18 cellular contexts compared by ENCODE assay signal in genomic region chr17:80269405-80269807, GRCh38. TPM values are rescaled to one million over a fixed set of nuclear protein-coding genes. Genes with fewer than 3 reads are reported as not detected.
DNase-seq lines count a peak whose midpoint lies in the region; ATAC-seq, FAIRE-seq and TF ChIP-seq lines count a peak whose summit lies in the region.
"Had no signal": no experiment of that assay in that cellular context is flagged by ENCODE, and none has a peak within 500 bp of the region (broad histone marks: within the 10 kb centered on the region; RNA-seq: fewer than 3 reads in every experiment).

No MANE protein-coding gene starts in this region.

- no peak overlapping the region for H3K9ac ChIP-seq in endodermal cell (ENCODE audit: extremely low read depth, low read length, poor library complexity, severe bottlenecking)
- no peak overlapping the region for H3K9ac ChIP-seq in smooth muscle cell (ENCODE audit: low read depth)
- H3K9ac ChIP-seq: KMS-11 had no signal

- H3K4me2 ChIP-seq in smooth muscle cell = no peak overlapping the region
- H3K4me2 ChIP-seq: KMS-11 had no signal

- intact Hi-C loops in CD4-positive, alpha-beta memory T cell (cut with micrococcal nuclease) = no loop called here

- no peaks in the 10 kb centered on the region for H3K9me3 Mint-ChIP-seq in CD4-positive, alpha-beta memory T cell
- H3K9me3 Mint-ChIP-seq in endodermal cell = peaks cover 4% of the 10 kb centered on the region
- H3K9me3 Mint-ChIP-seq: CD8-positive, alpha-beta T cell had no signal

- 86 to 100% methylated on average over 1 to 2 of the region's 2 CpGs for WGBS in endodermal cell (ENCODE audit: insufficient coverage in 1 of 2, insufficient read length in 1 of 2), 2 experiments
- WGBS in smooth muscle cell (ENCODE audit: low lambda C conversion rate) = 93% methylated on average over 2 of the region's 2 CpGs

- TF ChIP-seq CTCF in WERI-Rb-1 (IDR thresholded peaks at IDR 0.05; ENCODE audit: low read depth, low read length) (no peak), endodermal cell (conservative IDR thresholded peaks at IDR 0.05) (no peak), smooth muscle cell (IDR thresholded peaks at IDR 0.05; ENCODE audit: borderline replicate concordance, insufficient read depth, poor library complexity, severe bottlenecking) (no peak)

- H3F3A ChIP-seq in smooth muscle cell (ENCODE audit: low read depth) = no peaks in the 10 kb centered on the region

- H3K36me3 ChIP-seq in CD4-positive, alpha-beta memory T cell (ENCODE audit: insufficient read depth, low read length) = peaks cover 58% of the 10 kb centered on the region
- H3K36me3 ChIP-seq in WERI-Rb-1 (peaks cover 35% of the 10 kb centered on the region), endodermal cell (ENCODE audit: control insufficient read depth, insufficient read depth, low read length) (peaks cover 41% of the 10 kb centered on the region), smooth muscle cell (ENCODE audit: low read depth) (no peaks in the 10 kb centered on the region)

- H3K4me1 Mint-ChIP-seq in CD4-positive, alpha-beta memory T cell = peaks cover 22 to 46% (median 41%) of the 10 kb centered on the region in 4 donors
- H3K4me1 Mint-ChIP-seq in endodermal cell = peaks cover 7% of the 10 kb centered on the region

- CTCF ChIA-PET in CD4-positive, alpha-beta memory T cell (lab: Charles Lee; ENCODE audit: partially characterized antibody) = interaction anchor here (1.7 kb wide), 1 partner anchor 15 kb away, joined by 5 read pairs; no protein-coding TSS in a partner anchor

- no peak overlapping the region for H3K27ac Mint-ChIP-seq in CD4-positive, alpha-beta memory T cell
- H3K27ac Mint-ChIP-seq in endodermal cell = no peak overlapping the region

- H3K9me3 ChIP-seq in CD4-positive, alpha-beta memory T cell (ENCODE audit: control insufficient read depth in 1 of 2, low read length in 2 of 2) = no peaks in the 10 kb centered on the region
- H3K9me3 ChIP-seq in WERI-Rb-1 (ENCODE audit: severe bottlenecking) (peaks cover 7% of the 10 kb centered on the region), endodermal cell (ENCODE audit: control insufficient read depth, low read length) (no peaks in the 10 kb centered on the region), smooth muscle cell (replicated peaks; ENCODE audit: low read depth) (no peaks in the 10 kb centered on the region)

- peak overlapping the region; percentile 1 for H3K27ac ChIP-seq in CD4-positive, alpha-beta memory T cell (ENCODE audit: low read depth, low read length)
- peak overlapping the region; percentile 76 for H3K27ac ChIP-seq in WERI-Rb-1
- peak overlapping the region; percentile 96 for H3K27ac ChIP-seq in endodermal cell (ENCODE audit: low read depth, low read length)
- H3K27ac ChIP-seq in smooth muscle cell (ENCODE audit: low read depth) = no peak overlapping the region
- H3K27ac ChIP-seq: C4-2B, KMS-11 had no signal

- H3K27me3 Mint-ChIP-seq in CD4-positive, alpha-beta memory T cell = no peaks in the 10 kb centered on the region
- no peaks in the 10 kb centered on the region for H3K27me3 Mint-ChIP-seq in endodermal cell (ENCODE audit: insufficient read depth)

- H3K79me2 ChIP-seq in smooth muscle cell (ENCODE audit: low read depth) = no peaks in the 10 kb centered on the region

- H2AFZ ChIP-seq in smooth muscle cell (ENCODE audit: low read depth) = no peak overlapping the region

- no peaks in the 10 kb centered on the region for H3K27me3 ChIP-seq in CD4-positive, alpha-beta memory T cell (ENCODE audit: insufficient read depth, low read length)
- H3K27me3 ChIP-seq in WERI-Rb-1 (ENCODE audit: insufficient read depth, low read depth, severe bottlenecking) (no peaks in the 10 kb centered on the region), endodermal cell (ENCODE audit: control insufficient read depth, insufficient read depth, low read length, poor library complexity, severe bottlenecking) (no peaks in the 10 kb centered on the region), smooth muscle cell (ENCODE audit: low read depth) (no peaks in the 10 kb centered on the region)

- POLR2A ChIA-PET in CD4-positive, alpha-beta memory T cell (lab: Charles Lee; ENCODE audit: partially characterized antibody) = interaction anchor here (1.1 to 1.2 kb wide), 2 partner anchors 9 to 18 kb away, joined by 3 read pairs; no protein-coding TSS in a partner anchor

- H3K4me1 ChIP-seq in CD4-positive, alpha-beta memory T cell (ENCODE audit: insufficient read depth, low read length) = peaks cover 89% of the 10 kb centered on the region
- H3K4me1 ChIP-seq in endodermal cell (ENCODE audit: control insufficient read depth, insufficient read depth, low read length) (peaks cover 10% of the 10 kb centered on the region), smooth muscle cell (ENCODE audit: low read depth) (no peaks in the 10 kb centered on the region)

- DNase-seq in CD4-positive, alpha-beta memory T cell = no peak
- no peak for DNase-seq in WERI-Rb-1
- DNase-seq in endodermal cell = no peak
- DNase-seq in urothelium cell line (ENCODE audit: low spot score) = no peak
- DNase-seq in smooth muscle cell (lab: John Stamatoyannopoulos, UW; ENCODE audit: unreplicated experiment) = no peak
- DNase-seq in NCI-H1436 (lab: John Stamatoyannopoulos, UW) = no peak
- DNase-seq: ACHN, DMS 273 treated with DMSO at 0.1 percent for 48 hours, DMS53, DND-41, EL, GOT3 had no signal

- no peak for ATAC-seq in GM19023 (IDR thresholded peaks at IDR 0.05; ENCODE audit: unreplicated experiment)
- ATAC-seq: CD8-positive, alpha-beta T cell; GM12878 had no signal

- H3K4me3 Mint-ChIP-seq in CD4-positive, alpha-beta memory T cell = no peak overlapping the region
- no peak overlapping the region for H3K4me3 Mint-ChIP-seq in endodermal cell
- H3K4me3 Mint-ChIP-seq: CD8-positive, alpha-beta T cell had no signal

- FAIRE-seq in urothelium cell line (lab: Jason Lieb, UNC) = peak; percentile 77
- FAIRE-seq: A204.1, GM12878 had no signal

- H3K4me3 ChIP-seq in CD4-positive, alpha-beta memory T cell (ENCODE audit: low read length in 2 of 2) = no peak overlapping the region
- no peak overlapping the region for H3K4me3 ChIP-seq in WERI-Rb-1 (ENCODE audit: low read depth, low read length)
- H3K4me3 ChIP-seq in endodermal cell (ENCODE audit: low read length) = no peak overlapping the region
- H3K4me3 ChIP-seq in smooth muscle cell = no peak overlapping the region
- H3K4me3 ChIP-seq: GM12878 had no signal

- peaks cover 49% of the 10 kb centered on the region for H4K20me1 ChIP-seq in smooth muscle cell (ENCODE audit: low read depth)

- peaks cover 19 to 32% of the 10 kb centered on the region in 2 donors for H3K36me3 Mint-ChIP-seq in CD4-positive, alpha-beta memory T cell
- H3K36me3 Mint-ChIP-seq in endodermal cell (ENCODE audit: low read depth) = peaks cover 42% of the 10 kb centered on the region

RNA-seq across cellular contexts. Expression of gene RNF213, which starts 8.8 kb away (rescaled TPM):
- 100 to 1,000 TPM; 367 to 399 TPM for total RNA-seq in CD4-positive, alpha-beta memory T cell
- polyA plus RNA-seq in CD4-positive, alpha-beta memory T cell = 10 to 100 TPM; 11.2 to 67.9 TPM
- total RNA-seq in endodermal cell (100 to 1,000 TPM in 1 of 2 donors, 10 to 100 TPM in 1; 98.8 to 136 TPM), smooth muscle cell (41.9 and 43.0 TPM in 2 replicates)
- 30.0 TPM for polyA plus RNA-seq in endodermal cell (2013, experiment 1 of 2)
- 28.2 TPM for polyA plus RNA-seq in endodermal cell (2013, experiment 2 of 2)
- 12.8 and 21.4 TPM in 2 replicates for polyA plus RNA-seq in smooth muscle cell

RNA-seq across cellular contexts. Expression of gene SLC26A11, which starts 49.2 kb away (rescaled TPM):
- 100 to 1,000 TPM; 121 to 126 TPM for total RNA-seq in CD4-positive, alpha-beta memory T cell
- 10 to 100 TPM in 1 of 2 donors, 1 to 10 TPM in 1; 6.3 to 10.6 TPM for polyA plus RNA-seq in CD4-positive, alpha-beta memory T cell
- total RNA-seq in endodermal cell (10 to 100 TPM; 43.7 to 48.2 TPM), smooth muscle cell (8.2 and 13.7 TPM in 2 replicates)
- 25.4 TPM for polyA plus RNA-seq in endodermal cell (2013, experiment 1 of 2)
- polyA plus RNA-seq in endodermal cell (2013, experiment 2 of 2) = 25.1 TPM
- 10.2 and 12.2 TPM in 2 replicates for polyA plus RNA-seq in smooth muscle cell

RNA-seq across cellular contexts. Expression of gene SGSH, which starts 49.3 kb away (rescaled TPM):
- total RNA-seq in CD4-positive, alpha-beta memory T cell = 100 to 1,000 TPM; 189 to 198 TPM
- polyA plus RNA-seq in CD4-positive, alpha-beta memory T cell = 10 to 100 TPM; 37.8 to 58.6 TPM
- total RNA-seq in endodermal cell (10 to 100 TPM; 40.4 to 42.5 TPM), smooth muscle cell (5.8 and 8.5 TPM in 2 replicates)
- polyA plus RNA-seq in endodermal cell (2013, experiment 1 of 2) = 27.5 TPM
- polyA plus RNA-seq in endodermal cell (2013, experiment 2 of 2) = 21.8 TPM
- polyA plus RNA-seq in smooth muscle cell = 26.7 and 29.2 TPM in 2 replicates

Comparison
In these comparisons a context has a peak if more than half of its experiments do, and no peak if none do; other contexts are left out.
1. RNA of gene SGSH, which starts 49.3 kb away (total RNA-seq): 189 to 198 TPM in CD4-positive, alpha-beta memory T cell; 40.4 to 42.5 TPM in endodermal cell and 5.8 to 8.5 TPM in smooth muscle cell; every median in the first group is over 4 times any median in the second.